1 cellular context compared by ENCODE assay signal in genomic region chr6:90516074-90516660, GRCh38.
TF ChIP-seq lines count a peak whose summit lies in the region.

No MANE protein-coding gene starts in this region.

TF ChIP-seq in HCT116, 20 proteins besides CTCF, POLR2A, EP300 and RAD21 (continued from another document):
- no peak for TF ChIP-seq ZBTB33 (IDR thresholded peaks at IDR 0.05; ENCODE audit: extremely low read depth, insufficient replicate concordance, low read length)
- TF ChIP-seq ZFX (IDR thresholded peaks at IDR 0.05) = no peak
TF ChIP-seq in HCT116: peak in this region for 0.
